23 cellular contexts compared by ENCODE assay signal in genomic region chr18:39205565-39205964, GRCh38.
DNase-seq lines count a peak whose midpoint lies in the region; ATAC-seq and TF ChIP-seq lines count a peak whose summit lies in the region.
"Had no signal": no experiment of that assay in that cellular context is flagged by ENCODE, and none has a peak within 500 bp of the region (broad histone marks: within the 10 kb centered on the region; RNA-seq: fewer than 3 reads in every experiment).

No MANE protein-coding gene starts in this region.

- H3K4me2 ChIP-seq in mesenchymal stem cell (ENCODE audit: low read length, poor library complexity, severe bottlenecking), result no peak overlapping the region

- no peak overlapping the region for H2BK120ac ChIP-seq in mesenchymal stem cell (ENCODE audit: low read depth, low read length)

- no peak overlapping the region for H3K9ac ChIP-seq in mesenchymal stem cell (ENCODE audit: low read length)

- no peak overlapping the region for H2AK5ac ChIP-seq in mesenchymal stem cell (ENCODE audit: low read length, severe bottlenecking)

- TF ChIP-seq CTCF in GM10266 (IDR thresholded peaks at IDR 0.05; ENCODE audit: control insufficient read depth, insufficient read depth, low read depth, missing control alignments), result no peak

- H3K4me1 ChIP-seq in mesenchymal stem cell (ENCODE audit: control insufficient read depth, insufficient read depth, low read depth, low read length), result no peaks in the 10 kb centered on the region
- H3K4me1 ChIP-seq: tibial artery had no signal

- no peak overlapping the region for H2BK5ac ChIP-seq in mesenchymal stem cell (ENCODE audit: low read depth, low read length, poor library complexity, severe bottlenecking)

- no peaks in the 10 kb centered on the region for H3K36me3 ChIP-seq in mesenchymal stem cell (ENCODE audit: control insufficient read depth in 1 of 2, insufficient read depth in 2 of 2, low read depth in 1 of 2, low read length in 2 of 2)
- H3K36me3 ChIP-seq: tibial artery had no signal

- no peak overlapping the region for H3K23ac ChIP-seq in mesenchymal stem cell (ENCODE audit: low read length in 2 of 2)

- H3K27me3 ChIP-seq in mesenchymal stem cell (ENCODE audit: control insufficient read depth in 1 of 2, insufficient read depth in 1 of 2, low read length in 2 of 2), result no peaks in the 10 kb centered on the region
- H3K27me3 ChIP-seq: tibial artery had no signal

- ATAC-seq in HG03432 (IDR thresholded peaks at IDR 0.05; ENCODE audit: unreplicated experiment), result peak; percentile 83
- ATAC-seq: natural killer cell treated with Interleukin-12 subunit alpha and Interleukin-12 subunit beta and Interleukin-15 and Interleukin-18, amount 100 ng/mL, for 72 hours had no signal

- DNase-seq in NCI-H1436 treated with DMSO at 0.1 percent for 48 hours (lab: John Stamatoyannopoulos, UW) (peak; percentile 11), NCI-H1436 (lab: John Stamatoyannopoulos, UW) (no peak), astrocyte of the hippocampus (ENCODE audit: low read depth, low spot score) (peak; percentile 34), mesenchymal stem cell (peak; percentile 5), pons (ENCODE audit: low spot score) (no peak), GM10266 (ENCODE audit: extremely low spot score) (no peak)
- DNase-seq in stimulated activated CD4-positive, alpha-beta T cell treated with anti-CD3 and anti-CD28 coated beads, Interleukin-4, amount 100 ng/mL, for 4 hours, result no peak
- DNase-seq: activated CD4-positive, alpha-beta memory T cell treated with anti-CD3 and anti-CD28 coated beads for 36 hours; activated CD8-positive, alpha-beta memory T cell treated with anti-CD3 and anti-CD28 coated beads, Interleukin-2, amount 50 U/mL, for 48 hours; anterior cingulate cortex; caudate nucleus; glutamatergic neuron; IMR-90; NCI-H1092 treated with DMSO at 0.1 percent for 48 hours; NCI-H1930; NCI-H526; RPMI8226; small intestine; stimulated activated CD8-positive, alpha-beta memory T cell treated with anti-CD3 and anti-CD28 coated beads, Interleukin-4, amount 100 ng/mL, for 48 hours; tibial artery had no signal

- H3K14ac ChIP-seq in mesenchymal stem cell (ENCODE audit: low read length in 2 of 2), result no peak overlapping the region

- H3K79me1 ChIP-seq in mesenchymal stem cell (replicated peaks; ENCODE audit: low read length, poor library complexity, severe bottlenecking), result no peaks in the 10 kb centered on the region

- no peak overlapping the region for H3K27ac ChIP-seq in mesenchymal stem cell (ENCODE audit: low read length, poor library complexity, severe bottlenecking)
- H3K27ac ChIP-seq: 22Rv1, tibial artery had no signal

- no peak overlapping the region for H4K91ac ChIP-seq in mesenchymal stem cell (ENCODE audit: low read length)

- no peak overlapping the region for H3K18ac ChIP-seq in mesenchymal stem cell (ENCODE audit: low read depth in 1 of 2, low read length in 2 of 2)

- no peaks in the 10 kb centered on the region for H3K9me3 ChIP-seq in mesenchymal stem cell (ENCODE audit: control insufficient read depth, low read length)
- H3K9me3 ChIP-seq: tibial artery had no signal

- 61% methylated on average over 4 of the region's 4 CpGs for WGBS in mesenchymal stem cell

- H2BK15ac ChIP-seq in mesenchymal stem cell (ENCODE audit: low read depth, poor library complexity, severe bottlenecking), result no peak overlapping the region

- no peak overlapping the region for H2BK12ac ChIP-seq in mesenchymal stem cell (ENCODE audit: low read length in 2 of 2)

- no peak overlapping the region for H3K4ac ChIP-seq in mesenchymal stem cell (ENCODE audit: low read depth in 1 of 2, low read length in 2 of 2)

- no peak overlapping the region for H4K8ac ChIP-seq in mesenchymal stem cell (ENCODE audit: low read length)

- no peak overlapping the region for H3K4me3 ChIP-seq in mesenchymal stem cell (ENCODE audit: insufficient read depth in 1 of 2, low read depth in 1 of 2, low read length in 2 of 2)
- H3K4me3 ChIP-seq: tibial artery had no signal

- no peak overlapping the region for H2AFZ ChIP-seq in mesenchymal stem cell (ENCODE audit: low read depth, low read length)

Comparison
In these comparisons a context has a peak if more than half of its experiments do, and no peak if none do; other contexts are left out.
1. DNase-seq: peak in NCI-H1436 treated with DMSO at 0.1 percent for 48 hours (single experiment), astrocyte of the hippocampus (single experiment) and mesenchymal stem cell (single experiment); none in NCI-H1436 (single experiment), stimulated activated CD4-positive, alpha-beta T cell treated with anti-CD3 and anti-CD28 coated beads, Interleukin-4, amount 100 ng/mL, for 4 hours (0 of 2), pons (single experiment) and GM10266 (single experiment).